Comparison of ENCODE assay signal across 12 cellular contexts in genomic region chr6:7042654-7043545, GRCh38.
A peak's percentile ranks its signal among the peaks of the same experiment; 100 is the strongest.
DNase-seq lines count a peak whose midpoint lies in the region; ATAC-seq and TF ChIP-seq lines count a peak whose summit lies in the region.
"Had no signal": no experiment of that assay in that cellular context is flagged by ENCODE, and none has a peak within 500 bp of the region (broad histone marks: within the 10 kb centered on the region; RNA-seq: fewer than 3 reads in every experiment).

No MANE protein-coding gene starts in this region.

- no peaks in the 10 kb centered on the region for H3K79me2 ChIP-seq in OCI-LY7 (ENCODE audit: insufficient read depth, low read depth, low read length)

- H4K20me1 ChIP-seq in OCI-LY7 (ENCODE audit: insufficient read depth, low read length) = no peaks in the 10 kb centered on the region

- H3K4me3 Mint-ChIP-seq in CD8-positive, alpha-beta T cell = no peak overlapping the region
- no peak overlapping the region for H3K4me3 Mint-ChIP-seq in activated CD4-positive, alpha-beta memory T cell treated with anti-CD3 and anti-CD28 coated beads for 36 hours
- H3K4me3 Mint-ChIP-seq: activated naive CD4-positive, alpha-beta T cell treated with anti-CD3 and anti-CD28 coated beads, Interleukin-2, amount 50 U/mL, for 24 hours had no signal

- H3K4me1 Mint-ChIP-seq in CD8-positive, alpha-beta T cell (ENCODE audit: low read depth) = peaks cover 21% of the 10 kb centered on the region
- H3K4me1 Mint-ChIP-seq in activated CD4-positive, alpha-beta memory T cell treated with anti-CD3 and anti-CD28 coated beads for 36 hours (ENCODE audit: low read depth) = peaks cover 3% of the 10 kb centered on the region

- intact Hi-C loops in OCI-LY7 (cut with micrococcal nuclease; ENCODE audit: unreplicated experiment) = no loop called here
- intact Hi-C loops in heart right ventricle (cut with DNase I) = no loop called here
- intact Hi-C loops in CD8-positive, alpha-beta T cell (cut with DNase I, micrococcal nuclease) = no loop called here
- intact Hi-C loops in activated CD4-positive, alpha-beta memory T cell treated with anti-CD3 and anti-CD28 coated beads for 36 hours (cut with micrococcal nuclease) = no loop called here

- H3K4me3 ChIP-seq in OCI-LY7 (ENCODE audit: low read depth, low read length, poor library complexity, severe bottlenecking) (no peak overlapping the region), heart right ventricle (no peak overlapping the region)
- no peak overlapping the region for H3K4me3 ChIP-seq in CD8-positive, alpha-beta T cell (ENCODE audit: low read depth, low read length)
- H3K4me3 ChIP-seq: left lung had no signal

- H3K9me3 ChIP-seq in OCI-LY7 (ENCODE audit: low read length) (no peaks in the 10 kb centered on the region), heart right ventricle (no peaks in the 10 kb centered on the region)
- H3K9me3 ChIP-seq in CD8-positive, alpha-beta T cell (ENCODE audit: low read length) = no peaks in the 10 kb centered on the region
- H3K9me3 ChIP-seq: left lung had no signal

- H3K27ac ChIP-seq in OCI-LY7 (ENCODE audit: low read depth, low read length, poor library complexity, severe bottlenecking) = no peak overlapping the region
- peak overlapping the region in 8 of 10 donors; percentile 14 to 73 (median 60) for H3K27ac ChIP-seq in heart right ventricle
- no peak overlapping the region for H3K27ac ChIP-seq in CD8-positive, alpha-beta T cell (ENCODE audit: low read depth, low read length)
- H3K27ac ChIP-seq in caudate nucleus (ENCODE audit: low read depth, low read length) = no peak overlapping the region

- CTCF ChIA-PET in OCI-LY7 (lab: Charles Lee; ENCODE audit: unreplicated experiment) = no interaction called here
- CTCF ChIA-PET in CD8-positive, alpha-beta T cell (lab: Charles Lee) = interaction anchor here (0.5 kb wide), 1 partner anchor 75 kb away, joined by 3 read pairs; no protein-coding TSS in a partner anchor
- CTCF ChIA-PET in activated CD4-positive, alpha-beta memory T cell treated with anti-CD3 and anti-CD28 coated beads for 36 hours (lab: Charles Lee) = no interaction called here

- DNase-seq in DMS 273 treated with DMSO at 0.1 percent for 48 hours (lab: John Stamatoyannopoulos, UW) (peak; percentile 19), OCI-LY7 (ENCODE audit: low spot score) (no peak), heart right ventricle (no peak), omental fat pad (ENCODE audit: low spot score) (no peak), cerebellar nuclear complex (lab: John Stamatoyannopoulos, UW) (no peak), caudate nucleus (lab: John Stamatoyannopoulos, UW) (no peak)
- DNase-seq in CD8-positive, alpha-beta T cell = no peak
- no peak for DNase-seq in activated CD4-positive, alpha-beta memory T cell treated with anti-CD3 and anti-CD28 coated beads for 36 hours
- DNase-seq: activated CD4-positive, alpha-beta T cell treated with anti-CD3 and anti-CD28 coated beads, Interleukin-2, amount 50 U/mL, for 1 hour; NCI-H1930 had no signal

- TF ChIP-seq CTCF in OCI-LY7 (conservative IDR thresholded peaks at IDR 0.05; ENCODE audit: low read length) = no peak
- TF ChIP-seq CTCF in heart right ventricle (IDR thresholded peaks at IDR 0.05) = no peak
- no peak for TF ChIP-seq CTCF in omental fat pad (IDR thresholded peaks at IDR 0.05)
- no peak for TF ChIP-seq CTCF in CD8-positive, alpha-beta T cell (IDR thresholded peaks at IDR 0.05)

- peak; percentile 16 to 87 (median 78) for ATAC-seq in heart right ventricle
- peak; percentile 51 for ATAC-seq in omental fat pad (ENCODE audit: low FRiP score)
- ATAC-seq in CD8-positive, alpha-beta T cell = no peak

- H3K27ac Mint-ChIP-seq in CD8-positive, alpha-beta T cell = no peak overlapping the region
- H3K27ac Mint-ChIP-seq in activated CD4-positive, alpha-beta memory T cell treated with anti-CD3 and anti-CD28 coated beads for 36 hours = no peak overlapping the region
- H3K27ac Mint-ChIP-seq: activated naive CD4-positive, alpha-beta T cell treated with anti-CD3 and anti-CD28 coated beads, Interleukin-2, amount 50 U/mL, for 24 hours had no signal

- no peaks in the 10 kb centered on the region for H3K9me2 ChIP-seq in OCI-LY7 (ENCODE audit: insufficient read depth, low read length)

- H3K36me3 Mint-ChIP-seq in CD8-positive, alpha-beta T cell = no peaks in the 10 kb centered on the region
- H3K36me3 Mint-ChIP-seq in activated CD4-positive, alpha-beta memory T cell treated with anti-CD3 and anti-CD28 coated beads for 36 hours = no peaks in the 10 kb centered on the region
- H3K36me3 Mint-ChIP-seq: activated naive CD4-positive, alpha-beta T cell treated with anti-CD3 and anti-CD28 coated beads, Interleukin-2, amount 50 U/mL, for 24 hours had no signal

- no TSS peak for BruUV-seq in OCI-LY7 (replicated peaks; lab: Mats Ljungman, UMichigan)

- no peaks in the 10 kb centered on the region for H3K9me3 Mint-ChIP-seq in CD8-positive, alpha-beta T cell
- no peaks in the 10 kb centered on the region for H3K9me3 Mint-ChIP-seq in activated CD4-positive, alpha-beta memory T cell treated with anti-CD3 and anti-CD28 coated beads for 36 hours
- H3K9me3 Mint-ChIP-seq: activated naive CD4-positive, alpha-beta T cell treated with anti-CD3 and anti-CD28 coated beads, Interleukin-2, amount 50 U/mL, for 24 hours had no signal

- no peak overlapping the region for H3K4me2 ChIP-seq in OCI-LY7 (ENCODE audit: low read length)

- no peaks in the 10 kb centered on the region for H3K36me3 ChIP-seq in OCI-LY7 (ENCODE audit: insufficient read depth, low read length)
- H3K36me3 ChIP-seq in heart right ventricle = no peaks in the 10 kb centered on the region
- H3K36me3 ChIP-seq in CD8-positive, alpha-beta T cell (ENCODE audit: insufficient read depth, low read length) = no peaks in the 10 kb centered on the region
- H3K36me3 ChIP-seq: left lung had no signal

- no peaks in the 10 kb centered on the region for H3K27me3 Mint-ChIP-seq in CD8-positive, alpha-beta T cell (ENCODE audit: low read depth)
- H3K27me3 Mint-ChIP-seq in activated CD4-positive, alpha-beta memory T cell treated with anti-CD3 and anti-CD28 coated beads for 36 hours = no peaks in the 10 kb centered on the region
- H3K27me3 Mint-ChIP-seq: activated naive CD4-positive, alpha-beta T cell treated with anti-CD3 and anti-CD28 coated beads, Interleukin-2, amount 50 U/mL, for 24 hours had no signal

- no peaks in the 10 kb centered on the region for H3K27me3 ChIP-seq in heart right ventricle
- H3K27me3 ChIP-seq in CD8-positive, alpha-beta T cell (ENCODE audit: insufficient read depth, low read length) = no peaks in the 10 kb centered on the region
- H3K27me3 ChIP-seq: left lung had no signal

- 45 to 51% methylated on average over 11 of the region's 11 CpGs for WGBS in heart right ventricle, 2 donors

- H2AFZ ChIP-seq in OCI-LY7 (ENCODE audit: low read length) = peak overlapping the region; percentile 51; the same call in 1 of the 2 replicates

- no peaks in the 10 kb centered on the region for H3K4me1 ChIP-seq in OCI-LY7 (ENCODE audit: insufficient read depth, low read length, poor library complexity, severe bottlenecking)
- H3K4me1 ChIP-seq in heart right ventricle = peaks cover 0 to 22% (median 12%) of the 10 kb centered on the region in 9 donors
- peaks cover 13% of the 10 kb centered on the region for H3K4me1 ChIP-seq in CD8-positive, alpha-beta T cell (ENCODE audit: insufficient read depth, low read length)

- POLR2A ChIA-PET in OCI-LY7 (lab: Charles Lee) = no interaction called here
- POLR2A ChIA-PET in CD8-positive, alpha-beta T cell (lab: Charles Lee) = interaction anchor here (1.0 kb wide), 1 partner anchor 69 kb away, joined by 3 read pairs; no protein-coding TSS in a partner anchor
- POLR2A ChIA-PET in activated CD4-positive, alpha-beta memory T cell treated with anti-CD3 and anti-CD28 coated beads for 36 hours (lab: Charles Lee) = interaction anchor here (0.6 kb wide), 1 partner anchor 42 kb away, joined by 4 read pairs; no protein-coding TSS in a partner anchor

Comparison
In these comparisons a context has a peak if more than half of its experiments do, and no peak if none do; other contexts are left out.
1. H3K27ac ChIP-seq: peak in heart right ventricle (8 of 10); none in OCI-LY7 (single experiment), CD8-positive, alpha-beta T cell (single experiment) and caudate nucleus (single experiment).